In genomic region chr12:65825323-65825572, GRCh38 we compare ENCODE assay signal across 1 cellular context.
TF ChIP-seq lines count a peak whose summit lies in the region.

No MANE protein-coding gene starts in this region.

TF ChIP-seq in GM23338, 12 proteins besides CTCF, POLR2A, EP300 and RAD21 (continued from another document):
- TF ChIP-seq ZNF462 (CRISPR knock-in tag; IDR thresholded peaks at IDR 0.05) (no peak), POLR2AphosphoS5 (IDR thresholded peaks at IDR 0.05; ENCODE audit: low read depth) (no peak)
